In genomic region chr14:91177073-91177796, GRCh38 we compare ENCODE assay signal across 8 cellular contexts.
A peak's percentile ranks its signal among the peaks of the same experiment; 100 is the strongest.
DNase-seq lines count a peak whose midpoint lies in the region; ATAC-seq, FAIRE-seq and TF ChIP-seq lines count a peak whose summit lies in the region.

No MANE protein-coding gene starts in this region.

- TF ChIP-seq EP300 in Ishikawa (IDR thresholded peaks at IDR 0.05; ENCODE audit: borderline replicate concordance) (no peak), suprapubic skin (IDR thresholded peaks at IDR 0.05) (no peak)

- TF ChIP-seq CTCF in OCI-LY7 (conservative IDR thresholded peaks at IDR 0.05; ENCODE audit: low read length) (peak; percentile 98), esophagus squamous epithelium (IDR thresholded peaks at IDR 0.05) (peak; percentile 63 to 93 (median 79)), suprapubic skin (IDR thresholded peaks at IDR 0.05) (peak; percentile 69 to 75)

- no peaks in the 10 kb centered on the region for H3K9me2 ChIP-seq in OCI-LY7 (ENCODE audit: insufficient read depth, low read length)

- FAIRE-seq in G401.6 (lab: Jason Lieb, UNC), result peak; percentile 93

- H3K27ac ChIP-seq in OCI-LY7 (ENCODE audit: low read depth, low read length, poor library complexity, severe bottlenecking), result peak overlapping the region; percentile 42
- H3K27ac ChIP-seq in esophagus squamous epithelium, result peak overlapping the region in 2 of 4 donors; percentile 23 to 31
- H3K27ac ChIP-seq in neuronal stem cell (replicated peaks; ENCODE audit: low read length), result no peak overlapping the region
- H3K27ac ChIP-seq in suprapubic skin, result no peak overlapping the region

- H3K36me3 ChIP-seq in OCI-LY7 (ENCODE audit: insufficient read depth, low read length) (peaks cover 44% of the 10 kb centered on the region), esophagus squamous epithelium (peaks cover 0 to 89% (median 25%) of the 10 kb centered on the region in 3 donors), neuronal stem cell (replicated peaks in 1 of 2; ENCODE audit: control insufficient read depth in 2 of 2, insufficient read depth in 2 of 2, low read length in 2 of 2) (peaks cover 4 to 20% of the 10 kb centered on the region in 2 donors), suprapubic skin (peaks cover 49% of the 10 kb centered on the region)

- no TSS peak for BruUV-seq in OCI-LY7 (replicated peaks; lab: Mats Ljungman, UMichigan)

- 55 to 58% methylated on average over 10 of the region's 10 CpGs for WGBS in esophagus squamous epithelium, 2 donors
- WGBS in neuronal stem cell (ENCODE audit: extremely low coverage in 2 of 2, insufficient read length in 2 of 2, insufficient replicate concordance in 1 of 2), 2 donors, result no CpG with 5 or more reads among the region's 10 CpGs
- 66% methylated on average over 10 of the region's 10 CpGs for WGBS in suprapubic skin

- no peaks in the 10 kb centered on the region for H3K79me2 ChIP-seq in OCI-LY7 (ENCODE audit: insufficient read depth, low read depth, low read length)

- H2BK12ac ChIP-seq in neuronal stem cell (ENCODE audit: low read length), result no peak overlapping the region

- no peak for TF ChIP-seq POLR2A in esophagus squamous epithelium (IDR thresholded peaks at IDR 0.05)
- no peak for TF ChIP-seq POLR2A in suprapubic skin (IDR thresholded peaks at IDR 0.05)

- H3K9me3 ChIP-seq in OCI-LY7 (ENCODE audit: low read length) (no peaks in the 10 kb centered on the region), esophagus squamous epithelium (no peaks in the 10 kb centered on the region), neuronal stem cell (replicated peaks in 1 of 2; ENCODE audit: control insufficient read depth in 2 of 2, insufficient read depth in 1 of 2, low read depth in 1 of 2, low read length in 2 of 2) (no peaks in the 10 kb centered on the region), suprapubic skin (no peaks in the 10 kb centered on the region)

- H3K79me1 ChIP-seq in neuronal stem cell (ENCODE audit: low read depth, low read length), result no peaks in the 10 kb centered on the region

- H3K4me1 ChIP-seq in OCI-LY7 (ENCODE audit: insufficient read depth, low read length, poor library complexity, severe bottlenecking) (peaks cover 10% of the 10 kb centered on the region), esophagus squamous epithelium (peaks cover 0 to 21% (median 0%) of the 10 kb centered on the region in 3 donors), neuronal stem cell (ENCODE audit: control insufficient read depth in 2 of 2, insufficient read depth in 1 of 2, low read depth in 1 of 2, low read length in 2 of 2) (no peaks in the 10 kb centered on the region), suprapubic skin (peaks cover 4% of the 10 kb centered on the region)

- H3K9ac ChIP-seq in neuronal stem cell (ENCODE audit: low read depth, low read length, poor library complexity), result no peak overlapping the region

- no peak overlapping the region for H2BK5ac ChIP-seq in neuronal stem cell (ENCODE audit: low read length)

- no peak overlapping the region for H2BK120ac ChIP-seq in neuronal stem cell (ENCODE audit: low read depth, low read length)

- no peak overlapping the region for H4K91ac ChIP-seq in neuronal stem cell (ENCODE audit: low read depth, low read length, poor library complexity)

- DNase-seq in OCI-LY7 (ENCODE audit: low spot score), result peak; percentile 82
- DNase-seq in activated T-cell treated with anti-CD3 and anti-CD28 coated beads for 24 hours (ENCODE audit: low read depth), result peak; percentile 46
- DNase-seq in esophagus squamous epithelium (lab: John Stamatoyannopoulos, UW), result no peak
- DNase-seq in neuronal stem cell (ENCODE audit: low spot score), result peak; percentile 54
- no peak for DNase-seq in suprapubic skin (ENCODE audit: low spot score in 2 of 2)

- intact Hi-C loops in OCI-LY7 (cut with micrococcal nuclease; ENCODE audit: unreplicated experiment) (loop anchor here (1.0 kb wide), 2 partner anchors 109 to 241 kb away; no protein-coding TSS in a partner anchor), esophagus squamous epithelium (cut with DNase I) (loop anchor here (10.0 kb wide), 1 partner anchor 122 kb away; no protein-coding TSS in a partner anchor)

- peak overlapping the region; percentile 12; the same call in 1 of the 2 replicates for H2AFZ ChIP-seq in OCI-LY7 (ENCODE audit: low read length)
- no peak overlapping the region for H2AFZ ChIP-seq in neuronal stem cell (ENCODE audit: low read length)

- peak; percentile 75 for TF ChIP-seq RAD21 in Ishikawa (IDR thresholded peaks at IDR 0.05; ENCODE audit: low read depth)

- H3K14ac ChIP-seq in neuronal stem cell (ENCODE audit: low read length), result no peak overlapping the region

- H2BK15ac ChIP-seq in neuronal stem cell (ENCODE audit: low read length), result no peak overlapping the region

- no peak for ATAC-seq in GM21381 (IDR thresholded peaks at IDR 0.05; ENCODE audit: unreplicated experiment)

- H4K20me1 ChIP-seq in OCI-LY7 (ENCODE audit: insufficient read depth, low read length), result no peaks in the 10 kb centered on the region

- H3K18ac ChIP-seq in neuronal stem cell (ENCODE audit: low read length), result no peak overlapping the region

- H3K4me2 ChIP-seq in OCI-LY7 (ENCODE audit: low read length) (no peak overlapping the region), neuronal stem cell (ENCODE audit: insufficient read depth, low read length, poor library complexity, severe bottlenecking) (no peak overlapping the region)

- POLR2A ChIA-PET in OCI-LY7 (lab: Charles Lee), result interaction anchor here (0.8 to 2.2 kb wide), 3 partner anchors 100 to 111 kb away, joined by 3 to 6 read pairs (median 3); no protein-coding TSS in a partner anchor

- H3K27me3 ChIP-seq in esophagus squamous epithelium (no peaks in the 10 kb centered on the region), neuronal stem cell (ENCODE audit: control insufficient read depth in 3 of 3, insufficient read depth in 3 of 3, low read depth in 1 of 3, low read length in 3 of 3) (no peaks in the 10 kb centered on the region), suprapubic skin (no peaks in the 10 kb centered on the region)

- H4K8ac ChIP-seq in neuronal stem cell (ENCODE audit: low read depth, low read length), result no peak overlapping the region

- no peak overlapping the region for H3K4ac ChIP-seq in neuronal stem cell (ENCODE audit: low read length)

- H3K23ac ChIP-seq in neuronal stem cell (ENCODE audit: low read depth, low read length, poor library complexity), result no peak overlapping the region

- CTCF ChIA-PET in OCI-LY7 (lab: Charles Lee; ENCODE audit: unreplicated experiment), result interaction anchor here (0.6 to 2.0 kb wide), 4 partner anchors 16 to 241 kb away, joined by 3 to 9 read pairs (median 4); partner anchors contain the start of gene CCDC88C

- no peak overlapping the region for H3K4me3 ChIP-seq in OCI-LY7 (ENCODE audit: low read depth, low read length, poor library complexity, severe bottlenecking)
- H3K4me3 ChIP-seq in esophagus squamous epithelium, result no peak overlapping the region
- no peak overlapping the region for H3K4me3 ChIP-seq in neuronal stem cell (ENCODE audit: low read length in 2 of 2)
- H3K4me3 ChIP-seq in suprapubic skin, result no peak overlapping the region

- no peak overlapping the region for H2AK5ac ChIP-seq in neuronal stem cell (ENCODE audit: low read depth, low read length)

TF ChIP-seq in Ishikawa, 13 proteins besides CTCF, POLR2A, EP300 and RAD21:
- TF ChIP-seq CREB1 (IDR thresholded peaks at IDR 0.05; ENCODE audit: low read depth), result no peak
- TF ChIP-seq EGR1 (IDR thresholded peaks at IDR 0.05), result no peak
- TF ChIP-seq TEAD4 (IDR thresholded peaks at IDR 0.05), result no peak
- TF ChIP-seq TCF12 (IDR thresholded peaks at IDR 0.05; ENCODE audit: low read depth), result no peak
- no peak for TF ChIP-seq CEBPB (IDR thresholded peaks at IDR 0.05)
- TF ChIP-seq USF1 (IDR thresholded peaks at IDR 0.05), result no peak
- TF ChIP-seq, protein P1, sequence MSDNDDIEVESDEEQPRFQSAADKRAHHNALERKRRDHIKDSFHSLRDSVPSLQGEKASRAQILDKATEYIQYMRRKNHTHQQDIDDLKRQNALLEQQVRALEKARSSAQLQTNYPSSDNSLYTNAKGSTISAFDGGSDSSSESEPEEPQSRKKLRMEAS (IDR thresholded peaks at IDR 0.05), result no peak
- TF ChIP-seq REST (IDR thresholded peaks at IDR 0.05; ENCODE audit: low read depth), result no peak
- TF ChIP-seq FOXM1 (IDR thresholded peaks at IDR 0.05; ENCODE audit: borderline replicate concordance, low read depth), result no peak
- TF ChIP-seq TAF1 (IDR thresholded peaks at IDR 0.05; ENCODE audit: low read depth), result no peak
- TF ChIP-seq NFIC (IDR thresholded peaks at IDR 0.05), result no peak
- TF ChIP-seq ZBTB7A (IDR thresholded peaks at IDR 0.05; ENCODE audit: low read depth), result no peak
- no peak for TF ChIP-seq YY1 (IDR thresholded peaks at IDR 0.05; ENCODE audit: low read depth)

Comparison
In these comparisons a context has a peak if more than half of its experiments do, and no peak if none do; other contexts are left out.
1. DNase-seq: peak in OCI-LY7 (single experiment), activated T-cell treated with anti-CD3 and anti-CD28 coated beads for 24 hours (single experiment) and neuronal stem cell (single experiment); none in esophagus squamous epithelium (single experiment) and suprapubic skin (0 of 2).
2. Peak in every context shown above with its lines, with median percentiles within 50 percentile points of each other: CTCF ChIP-seq.